Comparison of ENCODE assay signal across 8 cellular contexts in the genomic region with DNA sequence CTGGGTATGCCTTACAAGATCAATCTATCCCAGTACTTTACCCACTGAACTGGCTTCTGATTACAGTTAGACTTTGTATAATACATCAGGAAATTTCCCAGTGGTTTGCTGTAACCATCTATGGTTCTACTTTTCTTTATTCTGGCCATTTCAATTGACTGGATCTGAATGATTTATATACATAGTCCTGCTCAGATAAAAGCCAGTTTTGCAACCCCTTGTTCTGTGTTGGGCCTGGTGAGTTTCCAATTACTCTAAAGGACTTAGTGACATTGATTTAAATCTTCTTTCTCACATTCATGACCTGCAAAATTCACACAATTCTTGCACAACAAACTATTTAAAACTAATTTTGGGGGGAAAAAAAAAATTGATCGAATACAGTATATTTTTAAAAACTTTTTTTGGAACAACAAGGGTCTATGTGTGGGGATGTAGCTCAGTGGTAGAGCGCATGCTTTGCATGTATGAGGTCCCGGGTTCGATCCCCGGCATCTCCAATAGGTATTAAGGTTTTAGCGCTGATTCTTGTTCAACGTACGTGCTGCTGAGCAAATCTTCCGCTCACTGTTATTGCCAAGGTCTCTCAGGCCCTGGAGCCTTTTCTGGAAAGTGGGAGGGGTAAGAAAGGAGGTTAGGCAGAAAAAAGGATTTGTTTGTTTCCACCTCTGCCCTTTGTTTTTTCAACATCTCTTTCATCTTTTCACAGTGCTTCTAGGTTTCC.
DNase-seq lines count a peak whose midpoint lies in the region; ATAC-seq, FAIRE-seq and TF ChIP-seq lines count a peak whose summit lies in the region.

No MANE protein-coding gene starts in this region.

- H3K9me3 ChIP-seq in pancreas (no peaks in the 10 kb centered on the region), right atrium auricular region (no peaks in the 10 kb centered on the region)

- H3K27ac ChIP-seq in pancreas (no peak overlapping the region), right atrium auricular region (no peak overlapping the region)

- H3K27me3 ChIP-seq in pancreas (peaks cover 0 to 4% (median 0%) of the 10 kb centered on the region in 4 donors), right atrium auricular region (no peaks in the 10 kb centered on the region)

- ATAC-seq in HG02798 (IDR thresholded peaks at IDR 0.05; ENCODE audit: poor library complexity, unreplicated experiment) (peak; percentile 38), SK-N-SH treated with all-trans-retinoic acid at 6 μM for 48 hours (peak; percentile 84), pancreas (no peak)

- DNase-seq in AG20443 (ENCODE audit: low spot score) (peak; percentile 20), glomerular visceral epithelial cell (ENCODE audit: extremely low spot score) (peak; percentile 31), pancreas (no peak), NCI-H1048 (lab: John Stamatoyannopoulos, UW) (no peak), frontal cortex (ENCODE audit: low spot score in 2 of 2) (no peak), right atrium auricular region (ENCODE audit: low spot score) (no peak)

- H3K4me3 ChIP-seq in pancreas: no peak overlapping the region
- H3K4me3 ChIP-seq in right atrium auricular region: no peak overlapping the region

- TF ChIP-seq CTCF in pancreas (IDR thresholded peaks at IDR 0.05) (no peak), right atrium auricular region (IDR thresholded peaks at IDR 0.05) (no peak)

- no peaks in the 10 kb centered on the region for H3K4me1 ChIP-seq in pancreas
- no peaks in the 10 kb centered on the region for H3K4me1 ChIP-seq in right atrium auricular region

- WGBS in pancreas, 2 donors: 15 to 17% methylated on average over 9 of the region's 9 CpGs

- FAIRE-seq in pancreas (lab: Jason Lieb, UNC) (no peak), frontal cortex (lab: Jason Lieb, UNC) (no peak)

- intact Hi-C loops in pancreas (cut with DNase I): no loop called here

- no peaks in the 10 kb centered on the region for H3K36me3 ChIP-seq in pancreas
- no peaks in the 10 kb centered on the region for H3K36me3 ChIP-seq in right atrium auricular region

TF ChIP-seq in SK-N-SH treated with all-trans-retinoic acid at 6 μM for 48 hours, 23 proteins besides CTCF, POLR2A, EP300 and RAD21:
- TF ChIP-seq, protein P1, sequence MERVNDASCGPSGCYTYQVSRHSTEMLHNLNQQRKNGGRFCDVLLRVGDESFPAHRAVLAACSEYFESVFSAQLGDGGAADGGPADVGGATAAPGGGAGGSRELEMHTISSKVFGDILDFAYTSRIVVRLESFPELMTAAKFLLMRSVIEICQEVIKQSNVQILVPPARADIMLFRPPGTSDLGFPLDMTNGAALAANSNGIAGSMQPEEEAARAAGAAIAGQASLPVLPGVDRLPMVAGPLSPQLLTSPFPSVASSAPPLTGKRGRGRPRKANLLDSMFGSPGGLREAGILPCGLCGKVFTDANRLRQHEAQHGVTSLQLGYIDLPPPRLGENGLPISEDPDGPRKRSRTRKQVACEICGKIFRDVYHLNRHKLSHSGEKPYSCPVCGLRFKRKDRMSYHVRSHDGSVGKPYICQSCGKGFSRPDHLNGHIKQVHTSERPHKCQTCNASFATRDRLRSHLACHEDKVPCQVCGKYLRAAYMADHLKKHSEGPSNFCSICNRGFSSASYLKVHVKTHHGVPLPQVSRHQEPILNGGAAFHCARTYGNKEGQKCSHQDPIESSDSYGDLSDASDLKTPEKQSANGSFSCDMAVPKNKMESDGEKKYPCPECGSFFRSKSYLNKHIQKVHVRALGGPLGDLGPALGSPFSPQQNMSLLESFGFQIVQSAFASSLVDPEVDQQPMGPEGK (CRISPR knock-in tag; IDR thresholded peaks at IDR 0.05; ENCODE audit: borderline replicate concordance): no peak
- TF ChIP-seq ZNF70 (CRISPR knock-in tag; IDR thresholded peaks at IDR 0.05): no peak
- TF ChIP-seq CREB5 (CRISPR knock-in tag; IDR thresholded peaks at IDR 0.05; ENCODE audit: low read depth): no peak
- TF ChIP-seq RARB (CRISPR knock-in tag; IDR thresholded peaks at IDR 0.05): no peak

Comparison
In these comparisons a context has a peak if more than half of its experiments do, and no peak if none do; other contexts are left out.
1. DNase-seq: peak in AG20443 (single experiment) and glomerular visceral epithelial cell (single experiment); none in pancreas (0 of 6), NCI-H1048 (single experiment), frontal cortex (0 of 2) and right atrium auricular region (single experiment).
2. ATAC-seq: peak in HG02798 (single experiment) and SK-N-SH treated with all-trans-retinoic acid at 6 μM for 48 hours (single experiment); none in pancreas (0 of 4).